8 cellular contexts compared by ENCODE assay signal in the genomic region with DNA sequence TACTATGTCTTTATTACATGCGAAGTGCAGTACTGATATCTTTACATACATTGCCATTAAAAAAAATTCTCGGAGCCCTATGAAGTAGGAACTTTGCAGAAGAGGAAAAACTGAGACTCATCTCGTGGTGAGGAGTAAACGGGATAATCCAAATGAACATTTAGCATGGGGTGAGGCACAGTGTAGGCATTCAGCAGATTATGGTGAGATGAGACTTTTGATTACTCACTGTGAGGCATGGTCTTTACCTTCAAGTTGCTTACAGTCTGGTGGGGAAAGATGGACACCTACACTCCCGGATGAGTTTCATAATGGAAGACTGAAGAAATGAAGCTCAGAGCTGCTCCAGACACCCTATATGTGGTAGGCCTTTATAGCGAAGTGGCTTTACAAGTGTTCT. TPM values are rescaled to one million over a fixed set of nuclear protein-coding genes. Genes with fewer than 3 reads are reported as not detected.
DNase-seq lines count a peak whose midpoint lies in the region; ATAC-seq and TF ChIP-seq lines count a peak whose summit lies in the region.

No MANE protein-coding gene starts in this region.

- WGBS in gastroesophageal sphincter (ENCODE audit: low coverage in 1 of 2), 2 donors: 65 to 81% methylated on average over 5 to 6 of the region's 6 CpGs
- WGBS in spleen, 5 donors: 78 to 85% (median 81%) methylated on average over 6 of the region's 6 CpGs

- TF ChIP-seq EP300 in gastroesophageal sphincter (IDR thresholded peaks at IDR 0.05): no peak

- TF ChIP-seq CTCF in HCT116 (IDR thresholded peaks at IDR 0.05 in 2 of 3, conservative IDR thresholded peaks at IDR 0.05 in 1 of 3; ENCODE audit: borderline replicate concordance in 1 of 3, insufficient read depth in 1 of 3, low read depth in 2 of 3, low read length in 2 of 3): no peak
- TF ChIP-seq CTCF in VCaP (conservative IDR thresholded peaks at IDR 0.05): no peak
- TF ChIP-seq CTCF in gastroesophageal sphincter (IDR thresholded peaks at IDR 0.05): no peak
- no peak for TF ChIP-seq CTCF in spleen (IDR thresholded peaks at IDR 0.05 in 8 of 11, conservative IDR thresholded peaks at IDR 0.05 in 3 of 11)
- no peak for TF ChIP-seq CTCF in GM10248 (IDR thresholded peaks at IDR 0.05; ENCODE audit: control extremely low read depth, extremely low read depth, low read depth, missing control alignments)

- H3K4me3 ChIP-seq in HCT116 (replicated peaks in 1 of 2; ENCODE audit: low read depth in 1 of 2, low read length in 2 of 2) (peak overlapping the region; percentile 93 to 95), gastroesophageal sphincter (peak overlapping the region; percentile 89 to 95), spleen (peak overlapping the region; percentile 87 to 98 (median 96))

- POLR2A ChIA-PET in HCT116 (lab: Charles Lee): no interaction called here
- POLR2A ChIA-PET in GM10248 (lab: Yijun Ruan, JAX): no interaction called here

- peak overlapping the region; percentile 95 for H3K9ac ChIP-seq in HCT116 (ENCODE audit: low read length)

- DNase-seq in HCT116 (ENCODE audit: low read depth, low spot score) (no peak), spleen (no peak), NCI-H526 (lab: John Stamatoyannopoulos, UW) (no peak), GM10248 (ENCODE audit: extremely low spot score) (no peak), AML-193 (lab: John Stamatoyannopoulos, UW) (no peak), hepatic stellate cell (ENCODE audit: low spot score) (no peak)

- CTCF ChIA-PET in HCT116 (lab: Charles Lee) (no interaction called here), GM10248 (lab: Yijun Ruan, JAX) (interaction anchor here (0.9 to 2.0 kb wide), 7 partner anchors 9 to 186 kb away, joined by 3 to 9 read pairs (median 4); no protein-coding TSS in a partner anchor)

- H3K36me3 ChIP-seq in HCT116 (ENCODE audit: control insufficient read depth in 1 of 2, insufficient read depth in 2 of 2, low read length in 2 of 2) (peaks cover 0 to 2% of the 10 kb centered on the region in 2 experiments; a peak in 2 of 4 replicates), gastroesophageal sphincter (peaks cover 0 to 11% of the 10 kb centered on the region in 2 donors), spleen (peaks cover 0 to 31% (median 3%) of the 10 kb centered on the region in 6 donors)

- no peaks in the 10 kb centered on the region for H4K20me1 ChIP-seq in HCT116 (ENCODE audit: insufficient read depth)

- peak overlapping the region; percentile 96 for H3K4me2 ChIP-seq in HCT116 (ENCODE audit: low read length)

- peaks cover 94% of the 10 kb centered on the region for H3K79me2 ChIP-seq in HCT116 (ENCODE audit: insufficient read depth, low read length)

- no peaks in the 10 kb centered on the region for H3K9me2 ChIP-seq in HCT116 (ENCODE audit: insufficient read depth)

- H3K4me1 ChIP-seq in HCT116 (ENCODE audit: control insufficient read depth in 1 of 2, insufficient read depth in 2 of 2, low read length in 2 of 2): peaks cover 12 to 25% of the 10 kb centered on the region in 2 experiments; a peak in 3 of 4 replicates
- peaks cover 3 to 61% (median 17%) of the 10 kb centered on the region in 3 donors for H3K4me1 ChIP-seq in gastroesophageal sphincter
- H3K4me1 ChIP-seq in spleen: peaks cover 34 to 89% (median 66%) of the 10 kb centered on the region in 6 donors

- intact Hi-C loops in HCT116 (cut with micrococcal nuclease): no loop called here
- intact Hi-C loops in spleen (cut with DNase I; ENCODE audit: low total_unique reads): no loop called here

- H2AFZ ChIP-seq in HCT116 (ENCODE audit: low read depth, low read length, poor library complexity, severe bottlenecking): no peak overlapping the region

- BruUV-seq in HCT116 (replicated peaks; lab: Mats Ljungman, UMichigan): TSS peak; percentile 39

- ATAC-seq in HCT116 (no peak), gastroesophageal sphincter (no peak)

- H3K9me3 ChIP-seq in HCT116 (ENCODE audit: control insufficient read depth in 1 of 2, insufficient read depth in 1 of 2, low read depth in 1 of 2, low read length in 2 of 2): no peaks in the 10 kb centered on the region
- H3K9me3 ChIP-seq in gastroesophageal sphincter: no peaks in the 10 kb centered on the region
- no peaks in the 10 kb centered on the region for H3K9me3 ChIP-seq in spleen

- TF ChIP-seq POLR2A in HCT116 (IDR thresholded peaks at IDR 0.05; ENCODE audit: borderline replicate concordance, extremely low read depth, insufficient read depth, insufficient read length): no peak
- no peak for TF ChIP-seq POLR2A in gastroesophageal sphincter (IDR thresholded peaks at IDR 0.05)
- TF ChIP-seq POLR2A in spleen (IDR thresholded peaks at IDR 0.05): no peak

- 0 out of 2 replicates have a peak overlapping the region, but pooled peaks have one; percentile 86 for H3K27ac ChIP-seq in HCT116 (ENCODE audit: low read depth, low read length)
- peak overlapping the region; percentile 95 for H3K27ac ChIP-seq in VCaP
- no peak overlapping the region for H3K27ac ChIP-seq in gastroesophageal sphincter
- H3K27ac ChIP-seq in spleen: peak overlapping the region in 2 of 8 donors; percentile 97 to 98

- RAD21 ChIA-PET in HCT116 (lab: Charles Lee; ENCODE audit: low non-redundant PET in 1 of 2, low total read pairs in 2 of 2, uncharacterized antibody in 2 of 2, unreplicated experiment in 2 of 2): no interaction called here

- H3K27me3 ChIP-seq in HCT116 (ENCODE audit: insufficient read depth, low read length) (no peaks in the 10 kb centered on the region), gastroesophageal sphincter (no peaks in the 10 kb centered on the region), spleen (replicated peaks in 1 of 7) (no peaks in the 10 kb centered on the region)

- no peak for TF ChIP-seq RAD21 in HCT116 (IDR thresholded peaks at IDR 0.05; ENCODE audit: low read depth)

TF ChIP-seq in HCT116, 20 proteins besides CTCF, POLR2A, EP300 and RAD21 (continues in another document):
- no peak for TF ChIP-seq CEBPB (IDR thresholded peaks at IDR 0.05; ENCODE audit: low read depth)
- TF ChIP-seq, protein P1, sequence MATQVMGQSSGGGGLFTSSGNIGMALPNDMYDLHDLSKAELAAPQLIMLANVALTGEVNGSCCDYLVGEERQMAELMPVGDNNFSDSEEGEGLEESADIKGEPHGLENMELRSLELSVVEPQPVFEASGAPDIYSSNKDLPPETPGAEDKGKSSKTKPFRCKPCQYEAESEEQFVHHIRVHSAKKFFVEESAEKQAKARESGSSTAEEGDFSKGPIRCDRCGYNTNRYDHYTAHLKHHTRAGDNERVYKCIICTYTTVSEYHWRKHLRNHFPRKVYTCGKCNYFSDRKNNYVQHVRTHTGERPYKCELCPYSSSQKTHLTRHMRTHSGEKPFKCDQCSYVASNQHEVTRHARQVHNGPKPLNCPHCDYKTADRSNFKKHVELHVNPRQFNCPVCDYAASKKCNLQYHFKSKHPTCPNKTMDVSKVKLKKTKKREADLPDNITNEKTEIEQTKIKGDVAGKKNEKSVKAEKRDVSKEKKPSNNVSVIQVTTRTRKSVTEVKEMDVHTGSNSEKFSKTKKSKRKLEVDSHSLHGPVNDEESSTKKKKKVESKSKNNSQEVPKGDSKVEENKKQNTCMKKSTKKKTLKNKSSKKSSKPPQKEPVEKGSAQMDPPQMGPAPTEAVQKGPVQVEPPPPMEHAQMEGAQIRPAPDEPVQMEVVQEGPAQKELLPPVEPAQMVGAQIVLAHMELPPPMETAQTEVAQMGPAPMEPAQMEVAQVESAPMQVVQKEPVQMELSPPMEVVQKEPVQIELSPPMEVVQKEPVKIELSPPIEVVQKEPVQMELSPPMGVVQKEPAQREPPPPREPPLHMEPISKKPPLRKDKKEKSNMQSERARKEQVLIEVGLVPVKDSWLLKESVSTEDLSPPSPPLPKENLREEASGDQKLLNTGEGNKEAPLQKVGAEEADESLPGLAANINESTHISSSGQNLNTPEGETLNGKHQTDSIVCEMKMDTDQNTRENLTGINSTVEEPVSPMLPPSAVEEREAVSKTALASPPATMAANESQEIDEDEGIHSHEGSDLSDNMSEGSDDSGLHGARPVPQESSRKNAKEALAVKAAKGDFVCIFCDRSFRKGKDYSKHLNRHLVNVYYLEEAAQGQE (IDR thresholded peaks at IDR 0.05; ENCODE audit: low read depth): no peak
- TF ChIP-seq SRF (IDR thresholded peaks at IDR 0.05; ENCODE audit: low read depth): no peak
- no peak for TF ChIP-seq SIN3A (IDR thresholded peaks at IDR 0.05; ENCODE audit: low read depth)
- TF ChIP-seq, protein P2, sequence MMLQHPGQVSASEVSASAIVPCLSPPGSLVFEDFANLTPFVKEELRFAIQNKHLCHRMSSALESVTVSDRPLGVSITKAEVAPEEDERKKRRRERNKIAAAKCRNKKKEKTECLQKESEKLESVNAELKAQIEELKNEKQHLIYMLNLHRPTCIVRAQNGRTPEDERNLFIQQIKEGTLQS (IDR thresholded peaks at IDR 0.05): no peak
- TF ChIP-seq EGR1 (IDR thresholded peaks at IDR 0.05; ENCODE audit: low read depth): no peak
- TF ChIP-seq EZH2 (IDR thresholded peaks at IDR 0.05): no peak
- TF ChIP-seq ELF1 (IDR thresholded peaks at IDR 0.05; ENCODE audit: borderline replicate concordance, low read depth): no peak
- TF ChIP-seq EZH2phosphoT487 (IDR thresholded peaks at IDR 0.05; ENCODE audit: borderline replicate concordance): no peak
- TF ChIP-seq, protein P3, sequence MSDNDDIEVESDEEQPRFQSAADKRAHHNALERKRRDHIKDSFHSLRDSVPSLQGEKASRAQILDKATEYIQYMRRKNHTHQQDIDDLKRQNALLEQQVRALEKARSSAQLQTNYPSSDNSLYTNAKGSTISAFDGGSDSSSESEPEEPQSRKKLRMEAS (IDR thresholded peaks at IDR 0.05): no peak

RNA-seq across cellular contexts. Expression of a gene that starts 1.4 kb away (rescaled TPM):
- 30.7 TPM for total RNA-seq in HCT116 (2021; ENCODE audit: unreplicated experiment)
- 10.2 and 14.2 TPM in 2 replicates for polyA plus RNA-seq in HCT116 (2012)
- total RNA-seq in gastroesophageal sphincter: 10 to 100 TPM; 17.1 to 26.8 (median 23.7) TPM
- total RNA-seq in spleen: 10 to 100 TPM; 26.9 to 42.0 (median 35.5) TPM
- 10 to 100 TPM in 1 of 3 donors, 1 to 10 TPM in 2; 7.1 to 11.1 (median 7.9) TPM for polyA plus RNA-seq in spleen

RNA-seq across cellular contexts. Expression of a gene that starts 1.7 kb away (rescaled TPM):
- total RNA-seq in HCT116 (2021; ENCODE audit: unreplicated experiment) (26.9 TPM), gastroesophageal sphincter (10 to 100 TPM in 3 of 4 donors, 1 to 10 TPM in 1; 9.8 to 14.8 (median 12.5) TPM), spleen (10 to 100 TPM; 17.7 to 25.2 (median 21.3) TPM)
- polyA plus RNA-seq in HCT116 (2012): 14.5 and 16.3 TPM in 2 replicates
- 1 to 10 TPM; 5.9 to 8.6 (median 6.5) TPM for polyA plus RNA-seq in spleen

Comparison
In these comparisons a context has a peak if more than half of its experiments do, and no peak if none do; other contexts are left out.
1. H3K27ac ChIP-seq: peak in HCT116 (single experiment) and VCaP (single experiment); none in gastroesophageal sphincter (0 of 4).
2. Peak in every context shown above with its lines, with median percentiles within 50 percentile points of each other: H3K4me3 ChIP-seq.